Comparison of ENCODE assay signal across 26 cellular contexts in genomic region chr6:147299035-147299434, GRCh38.
"Had no signal": no experiment of that assay in that cellular context is flagged by ENCODE, and none has a peak within 500 bp of the region (broad histone marks: within the 10 kb centered on the region; RNA-seq: fewer than 3 reads in every experiment).

No MANE protein-coding gene starts in this region.

- DNase-seq: activated B cell treated with CpG ODN at 0.5 μM for 24 hours; activated CD4-positive, alpha-beta T cell treated with anti-CD3 and anti-CD28 coated beads for 48 hours; activated CD4-positive, alpha-beta T cell treated with anti-CD3 and anti-CD28 coated beads, Interleukin-2, amount 50 U/mL, for 1 hour; activated CD4-positive, alpha-beta T cell treated with anti-CD3 and anti-CD28 coated beads, Interleukin-2, amount 50 U/mL, for 48 hours; activated CD8-positive, alpha-beta memory T cell treated with anti-CD3 and anti-CD28 coated beads for 24 hours; activated CD8-positive, alpha-beta T cell treated with anti-CD3 and anti-CD28 coated beads for 36 hours; activated gamma-delta T cell; activated naive CD4-positive, alpha-beta T cell; activated naive CD4-positive, alpha-beta T cell treated with anti-CD3 and anti-CD28 coated beads, Interleukin-2, amount 10 ng/mL, durations not matched to agents 7 days and 5 days; activated T-cell treated with anti-CD3 and anti-CD28 coated beads, Interleukin-2, amount 50 U/mL, for 4 hours; central memory CD4-positive, alpha-beta T cell; dorsolateral prefrontal cortex; effector memory CD4-positive, alpha-beta T cell; endodermal cell; gastrocnemius medialis; glutamatergic neuron; heart left ventricle; T-helper 1 cell; T-helper 17 cell; T1000; WERI-Rb-1 had no signal

- H3K4me3 Mint-ChIP-seq: activated B cell treated with CpG ODN at 0.5 μM for 24 hours; activated CD8-positive, alpha-beta T cell treated with anti-CD3 and anti-CD28 coated beads for 36 hours; activated naive CD4-positive, alpha-beta T cell treated with anti-CD3 and anti-CD28 coated beads, Interleukin-2, amount 10 ng/mL, durations not matched to agents 7 days and 5 days; activated T-helper 1 cell treated with anti-CD3 and anti-CD28 coated beads, Interleukin-12 subunit alpha, Interleukin-12 subunit beta, Interleukin-2, Interleukin-4 antibody, amounts not matched to agents 30 ng/mL and 10 ng/mL and 1 ng/mL, durations not matched to agents 14 hours and 24 hours and 36 hours; brain; dendritic cell treated with granulocyte-macrophage colony-stimulating factor and Interleukin-4, amounts not matched to agents 40 ng/mL and 50 ng/mL, for 4 days; endodermal cell; T-helper 2 cell treated with Interferon-gamma antibody and Interleukin-4, amounts not matched to agents 5 μg/mL and 100 μg/mL, for 36 hours had no signal

- H3K4me1 Mint-ChIP-seq: activated B cell treated with CpG ODN at 0.5 μM for 24 hours, brain, endodermal cell had no signal

- ATAC-seq: activated CD8-positive, alpha-beta T cell treated with anti-CD3 and anti-CD28 coated beads for 36 hours; esophagus mucosa; gastrocnemius medialis; heart left ventricle; T-helper 17 cell had no signal

- H3K27ac Mint-ChIP-seq: activated B cell treated with CpG ODN at 0.5 μM for 24 hours; activated CD8-positive, alpha-beta T cell treated with anti-CD3 and anti-CD28 coated beads for 36 hours; activated naive CD4-positive, alpha-beta T cell treated with anti-CD3 and anti-CD28 coated beads, Interleukin-2, amount 10 ng/mL, durations not matched to agents 7 days and 5 days; activated T-helper 1 cell treated with anti-CD3 and anti-CD28 coated beads, Interleukin-12 subunit alpha, Interleukin-12 subunit beta, Interleukin-2, Interleukin-4 antibody, amounts not matched to agents 30 ng/mL and 10 ng/mL and 1 ng/mL, durations not matched to agents 14 hours and 24 hours and 36 hours; brain; dendritic cell treated with granulocyte-macrophage colony-stimulating factor and Interleukin-4, amounts not matched to agents 40 ng/mL and 50 ng/mL, for 4 days; endodermal cell; T-helper 17 cell; T-helper 2 cell treated with Interferon-gamma antibody and Interleukin-4, amounts not matched to agents 5 μg/mL and 100 μg/mL, for 36 hours had no signal

- H3K27me3 Mint-ChIP-seq: activated B cell treated with CpG ODN at 0.5 μM for 24 hours; activated CD8-positive, alpha-beta T cell treated with anti-CD3 and anti-CD28 coated beads for 36 hours; activated naive CD4-positive, alpha-beta T cell treated with anti-CD3 and anti-CD28 coated beads, Interleukin-2, amount 10 ng/mL, durations not matched to agents 7 days and 5 days; brain; dendritic cell treated with granulocyte-macrophage colony-stimulating factor and Interleukin-4, amounts not matched to agents 40 ng/mL and 50 ng/mL, for 4 days; T-helper 17 cell had no signal
